1 cellular context compared by ENCODE assay signal in genomic region chrX:71546879-71547278, GRCh38.
A peak's percentile ranks its signal among the peaks of the same experiment; 100 is the strongest.
TF ChIP-seq lines count a peak whose summit lies in the region.

No MANE protein-coding gene starts in this region.

TF ChIP-seq in IMR-90, 13 proteins besides CTCF, POLR2A, EP300 and RAD21:
- TF ChIP-seq, protein P1, sequence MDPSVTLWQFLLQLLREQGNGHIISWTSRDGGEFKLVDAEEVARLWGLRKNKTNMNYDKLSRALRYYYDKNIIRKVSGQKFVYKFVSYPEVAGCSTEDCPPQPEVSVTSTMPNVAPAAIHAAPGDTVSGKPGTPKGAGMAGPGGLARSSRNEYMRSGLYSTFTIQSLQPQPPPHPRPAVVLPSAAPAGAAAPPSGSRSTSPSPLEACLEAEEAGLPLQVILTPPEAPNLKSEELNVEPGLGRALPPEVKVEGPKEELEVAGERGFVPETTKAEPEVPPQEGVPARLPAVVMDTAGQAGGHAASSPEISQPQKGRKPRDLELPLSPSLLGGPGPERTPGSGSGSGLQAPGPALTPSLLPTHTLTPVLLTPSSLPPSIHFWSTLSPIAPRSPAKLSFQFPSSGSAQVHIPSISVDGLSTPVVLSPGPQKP (IDR thresholded peaks at IDR 0.05; ENCODE audit: borderline replicate concordance, low read depth, low read length), result no peak
- TF ChIP-seq CEBPB (IDR thresholded peaks at IDR 0.05; ENCODE audit: low read depth, low read length) (peak; percentile 75), SMC3 (IDR thresholded peaks at IDR 0.05; ENCODE audit: low read depth, low read length) (no peak), NFE2L2 (IDR thresholded peaks at IDR 0.05; ENCODE audit: low read depth, low read length) (no peak)
